ENCODE assay signal across 14 cellular contexts in the genomic region with DNA sequence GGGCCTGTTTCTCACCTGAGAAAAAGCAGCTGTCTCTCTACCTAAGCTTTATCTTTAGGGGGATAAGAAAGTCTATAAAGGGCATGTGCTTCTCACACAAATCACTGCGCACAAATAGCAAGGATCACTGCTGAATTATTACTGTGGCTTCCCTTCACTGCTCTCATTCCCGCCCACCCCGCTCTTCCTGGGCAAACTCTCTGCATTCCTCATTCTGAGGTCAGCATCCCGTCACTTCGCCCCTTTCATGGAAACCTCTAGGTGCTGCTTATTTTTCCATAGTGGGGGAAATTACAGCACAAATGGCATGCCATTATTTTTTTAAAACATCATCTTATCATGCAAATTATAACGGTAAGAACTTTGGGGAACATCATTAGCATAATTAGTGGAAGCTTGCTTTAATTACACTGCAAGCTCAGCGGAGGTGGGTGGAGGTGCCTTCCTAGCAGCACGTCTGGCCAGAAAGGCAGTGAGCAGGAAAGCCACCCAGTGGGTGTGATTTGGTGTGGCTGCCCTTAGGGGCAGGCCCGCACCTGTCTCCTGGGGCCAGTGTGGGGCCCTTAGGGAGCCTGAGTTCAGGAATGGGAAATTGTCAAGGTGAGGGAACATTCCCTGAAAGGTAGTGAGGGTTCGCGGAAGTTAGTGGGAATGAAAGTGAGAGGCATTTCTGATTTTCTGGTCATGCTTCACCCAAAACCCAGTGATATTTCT.
A peak's percentile ranks its signal among the peaks of the same experiment; 100 is the strongest.
DNase-seq lines count a peak whose midpoint lies in the region; ATAC-seq and TF ChIP-seq lines count a peak whose summit lies in the region.
"Had no signal": no experiment of that assay in that cellular context is flagged by ENCODE, and none has a peak within 500 bp of the region (broad histone marks: within the 10 kb centered on the region; RNA-seq: fewer than 3 reads in every experiment).

No MANE protein-coding gene starts in this region.

- H3K27me3 ChIP-seq in adipocyte (replicated peaks; ENCODE audit: control insufficient read depth, insufficient read depth, low read length) (no peaks in the 10 kb centered on the region), adrenal gland (no peaks in the 10 kb centered on the region)
- H3K27me3 ChIP-seq: upper lobe of left lung had no signal

- peaks cover 20% of the 10 kb centered on the region for H3K4me1 Mint-ChIP-seq in chondrocyte (ENCODE audit: low read depth)
- H3K4me1 Mint-ChIP-seq: CD4-positive, CD25-positive, alpha-beta regulatory T cell had no signal

- no peak for TF ChIP-seq CTCF in chondrocyte (IDR thresholded peaks at IDR 0.05)
- TF ChIP-seq CTCF in adrenal gland (IDR thresholded peaks at IDR 0.05): no peak

- no peaks in the 10 kb centered on the region for H3K36me3 Mint-ChIP-seq in chondrocyte (ENCODE audit: low read depth)
- H3K36me3 Mint-ChIP-seq: CD4-positive, CD25-positive, alpha-beta regulatory T cell had no signal

- intact Hi-C loops in adrenal gland (cut with DNase I): no loop called here

- H3K36me3 ChIP-seq in adipocyte (ENCODE audit: control insufficient read depth, insufficient read depth, low read length, severe bottlenecking) (no peaks in the 10 kb centered on the region), adrenal gland (replicated peaks in 1 of 2) (no peaks in the 10 kb centered on the region)
- H3K36me3 ChIP-seq: prostate gland, upper lobe of left lung had no signal

- H3K27ac ChIP-seq in adrenal gland: peak overlapping the region in 1 of 5 donors; percentile 49
- H3K27ac ChIP-seq: KMS-11, PC-9, prostate gland, upper lobe of left lung had no signal

- TF ChIP-seq POLR2A in adrenal gland (IDR thresholded peaks at IDR 0.05): no peak

- peak overlapping the region; percentile 31 for H3K9ac ChIP-seq in adipocyte (ENCODE audit: low read length)
- H3K9ac ChIP-seq: KMS-11 had no signal

- ATAC-seq in HG03175 (IDR thresholded peaks at IDR 0.05; ENCODE audit: unreplicated experiment) (no peak), GM18520 (IDR thresholded peaks at IDR 0.05; ENCODE audit: unreplicated experiment) (no peak)

- DNase-seq in ELF-1 (ENCODE audit: low read depth, low spot score) (peak; percentile 42), adipocyte (ENCODE audit: low read depth) (peak; percentile 38), glomerular visceral epithelial cell (ENCODE audit: extremely low spot score) (peak; percentile 62), renal cortical epithelial cell (ENCODE audit: low read depth) (peak; percentile 58), chondrocyte (ENCODE audit: low spot score) (no peak), adrenal gland (no peak)
- DNase-seq: CD4-positive, CD25-positive, alpha-beta regulatory T cell; PC-9; upper lobe of left lung had no signal

- H3K9me3 Mint-ChIP-seq in chondrocyte (ENCODE audit: low read depth): peaks cover 3% of the 10 kb centered on the region

- H3K27ac Mint-ChIP-seq in chondrocyte (ENCODE audit: unreplicated experiment): no peak overlapping the region
- H3K27ac Mint-ChIP-seq: CD4-positive, CD25-positive, alpha-beta regulatory T cell had no signal

- H3K4me3 Mint-ChIP-seq in chondrocyte (ENCODE audit: unreplicated experiment): no peak overlapping the region
- H3K4me3 Mint-ChIP-seq: CD4-positive, CD25-positive, alpha-beta regulatory T cell had no signal

- no peak overlapping the region for H3K4me3 ChIP-seq in adipocyte (ENCODE audit: low read length)
- no peak overlapping the region for H3K4me3 ChIP-seq in adrenal gland
- H3K4me3 ChIP-seq: lung, PC-9, prostate gland, upper lobe of left lung had no signal

- no peaks in the 10 kb centered on the region for H3K27me3 Mint-ChIP-seq in chondrocyte (ENCODE audit: low read depth)

- 77 to 82% (median 81%) methylated on average over 11 of the region's 11 CpGs for WGBS in adrenal gland, 4 donors

- H3K9me3 ChIP-seq in adipocyte (ENCODE audit: control insufficient read depth, low read length) (no peaks in the 10 kb centered on the region), adrenal gland (replicated peaks in 1 of 3) (no peaks in the 10 kb centered on the region)
- H3K9me3 ChIP-seq: prostate gland, upper lobe of left lung had no signal

- peaks cover 16% of the 10 kb centered on the region for H3K4me1 ChIP-seq in adipocyte (ENCODE audit: control insufficient read depth, insufficient read depth, low read length)
- H3K4me1 ChIP-seq in adrenal gland (replicated peaks in 1 of 2): peaks cover 0 to 9% of the 10 kb centered on the region in 2 donors
- H3K4me1 ChIP-seq: prostate gland had no signal

Comparison
In these comparisons a context has a peak if more than half of its experiments do, and no peak if none do; other contexts are left out.
1. DNase-seq: peak in ELF-1 (single experiment), adipocyte (single experiment), glomerular visceral epithelial cell (single experiment) and renal cortical epithelial cell (single experiment); none in chondrocyte (single experiment) and adrenal gland (0 of 7).